8 cellular contexts compared by ENCODE assay signal in genomic region chr1:148361427-148361901, GRCh38.
DNase-seq lines count a peak whose midpoint lies in the region; ATAC-seq and TF ChIP-seq lines count a peak whose summit lies in the region.
"Not testable (repeated sequence)": the region's sequence is repeated elsewhere in the genome, so short reads cannot be mapped to it uniquely, and the experiment has no call there.

No MANE protein-coding gene starts in this region.

- TF ChIP-seq POLR2A in stomach (IDR thresholded peaks at IDR 0.05), result not testable (repeated sequence)

- not testable (repeated sequence) for H3K27ac ChIP-seq in ectodermal cell (ENCODE audit: insufficient read depth, low read depth, low read length, poor library complexity, severe bottlenecking); iPS-18a (ENCODE audit: low read length); stomach

- WGBS in ectodermal cell, 2 experiments, result 3 to 4% methylated on average over 25 of the region's 25 CpGs
- WGBS in stomach, 5 donors, result 4 to 13% (median 6%) methylated on average over 25 of the region's 25 CpGs

- not testable (repeated sequence) for H3K4me1 ChIP-seq in ectodermal cell (ENCODE audit: control insufficient read depth, insufficient read depth, low read length); iPS-18a (ENCODE audit: control insufficient read depth, low read depth, low read length)
- H3K4me1 ChIP-seq in stomach, result peaks cover 0 to 18% (median 15%) of the 10 kb centered on the region in 4 donors

- not testable (repeated sequence) for H3K9me3 ChIP-seq in ectodermal cell (ENCODE audit: control insufficient read depth, low read length); iPS-18a (ENCODE audit: control insufficient read depth, low read depth, low read length); stomach

- ATAC-seq in omental fat pad (ENCODE audit: low FRiP score), result not testable (repeated sequence)

- H3K4me3 ChIP-seq in ectodermal cell (ENCODE audit: insufficient read depth, low read depth, low read length), result peak overlapping the region; percentile 36
- peak overlapping the region; percentile 52 for H3K4me3 ChIP-seq in iPS-18a (ENCODE audit: low read length)
- H3K4me3 ChIP-seq in stomach, result peak overlapping the region in 3 of 4 donors; percentile 17 to 30 (median 23)

- H3K9ac ChIP-seq in iPS-18a (ENCODE audit: low read length), result not testable (repeated sequence)

- TF ChIP-seq EP300 in stomach (IDR thresholded peaks at IDR 0.05), result not testable (repeated sequence)

- DNase-seq in DMS53 (lab: John Stamatoyannopoulos, UW) (peak; percentile 87), LoVo (ENCODE audit: low spot score) (peak; percentile 87), T-helper 2 cell (peak in 4 of 5 experiments; percentile 20 to 39 (median 26)), omental fat pad (ENCODE audit: low spot score) (peak; percentile 37), stomach (peak; percentile 69)
- peak; percentile 25 for DNase-seq in activated T-helper 9 cell treated with anti-CD3 and anti-CD28 coated beads, Interleukin-2, amount 50 U/mL, for 16 hours (ENCODE audit: low read depth)

- not testable (repeated sequence) for H3K36me3 ChIP-seq in ectodermal cell (ENCODE audit: control insufficient read depth, insufficient read depth, low read length); iPS-18a (ENCODE audit: control insufficient read depth, low read depth, low read length); stomach

- intact Hi-C loops in stomach (cut with DNase I; ENCODE audit: low total_unique reads), result not testable (repeated sequence)

- H3K27me3 ChIP-seq in ectodermal cell (ENCODE audit: control insufficient read depth, insufficient read depth, low read length, poor library complexity, severe bottlenecking), result peaks cover 68% of the 10 kb centered on the region
- peaks cover 31% of the 10 kb centered on the region for H3K27me3 ChIP-seq in iPS-18a (ENCODE audit: control insufficient read depth, insufficient read depth, low read length)
- peaks cover 0 to 70% (median 21%) of the 10 kb centered on the region in 3 donors for H3K27me3 ChIP-seq in stomach

- not testable (repeated sequence) for TF ChIP-seq CTCF in omental fat pad (IDR thresholded peaks at IDR 0.05)
- TF ChIP-seq CTCF in stomach (IDR thresholded peaks at IDR 0.05), result peak in 4 of 7 experiments; percentile 8 to 28 (median 10)

Comparison
In these comparisons a context has a peak if more than half of its experiments do, and no peak if none do; other contexts are left out.
1. DNase-seq: peak in every context shown above with its lines; median percentile 87 in DMS53; 87 in LoVo; 69 in stomach; 37 in omental fat pad; 26 in T-helper 2 cell; 25 in activated T-helper 9 cell treated with anti-CD3 and anti-CD28 coated beads, Interleukin-2, amount 50 U/mL, for 16 hours.